1 cellular context compared by ENCODE assay signal in genomic region chrX:46531442-46531841, GRCh38.
TF ChIP-seq lines count a peak whose summit lies in the region.

No MANE protein-coding gene starts in this region.

TF ChIP-seq in K562, 482 proteins besides CTCF, POLR2A, EP300 and RAD21 (continued from another document):
- TF ChIP-seq CHAMP1 (IDR thresholded peaks at IDR 0.05) (no peak), ZNF197 (CRISPR knock-in tag; IDR thresholded peaks at IDR 0.05; ENCODE audit: low read depth) (no peak), LCOR (CRISPR knock-in tag; IDR thresholded peaks at IDR 0.05) (no peak), TAL1 (IDR thresholded peaks at IDR 0.05) (peak; percentile 45), FOXA3 (CRISPR knock-in tag; conservative IDR thresholded peaks at IDR 0.05 in 1 of 2, IDR thresholded peaks at IDR 0.05 in 1 of 2) (peak; percentile 18 to 38; a peak in 1 of 4 replicates), FOXO4 (CRISPR knock-in tag; IDR thresholded peaks at IDR 0.05) (no peak), ZKSCAN8 (CRISPR knock-in tag; IDR thresholded peaks at IDR 0.05) (peak; percentile 64; the same call in 1 of the 2 replicates), ZC3H11A (IDR thresholded peaks at IDR 0.05; ENCODE audit: low read depth, low read length) (no peak), ATF3 (IDR thresholded peaks at IDR 0.05) (peak; percentile 38), ATF3 (CRISPR knock-in tag; conservative IDR thresholded peaks at IDR 0.05) (no peak), TCF3 (CRISPR knock-in tag; IDR thresholded peaks at IDR 0.05) (peak; percentile 50; the same call in 1 of the 2 replicates), SOX6 (IDR thresholded peaks at IDR 0.05) (peak; percentile 29; the same call in 1 of the 2 replicates), FOXJ3 (CRISPR knock-in tag; IDR thresholded peaks at IDR 0.05) (no peak), POLR2AphosphoS5 (IDR thresholded peaks at IDR 0.05; ENCODE audit: control insufficient read depth, insufficient read depth, low read depth, low read length) (no peak)
